ENCODE assay signal across 8 cellular contexts in the genomic region with DNA sequence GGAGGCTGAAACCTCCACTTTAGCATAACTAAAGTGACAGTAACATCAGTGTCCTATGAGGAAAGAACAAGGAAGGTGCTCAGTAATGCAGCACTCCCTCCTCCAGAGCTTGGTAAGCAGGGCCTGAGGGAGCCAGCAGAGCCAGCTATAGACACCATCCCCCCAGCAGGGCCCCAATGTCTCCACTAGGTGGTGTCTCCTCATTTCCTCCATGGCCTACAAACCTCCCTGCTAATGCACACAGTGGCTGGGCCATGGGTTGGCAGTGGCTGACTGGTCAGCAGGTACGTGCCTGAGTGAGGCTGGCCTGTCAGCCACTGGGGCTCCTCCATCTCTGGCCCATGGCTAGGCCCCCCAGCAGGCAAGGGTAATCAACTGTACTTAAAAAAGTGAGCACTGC. TPM values are rescaled to one million over a fixed set of nuclear protein-coding genes. Genes with fewer than 3 reads are reported as not detected.
DNase-seq lines count a peak whose midpoint lies in the region; ATAC-seq and TF ChIP-seq lines count a peak whose summit lies in the region.

No MANE protein-coding gene starts in this region.

- H3K27me3 Mint-ChIP-seq in WTC11 (ENCODE audit: low read depth), result no peaks in the 10 kb centered on the region
- H3K27me3 Mint-ChIP-seq in naive thymus-derived CD4-positive, alpha-beta T cell, result no peaks in the 10 kb centered on the region

- TF ChIP-seq CTCF in WTC11 (IDR thresholded peaks at IDR 0.05), result peak; percentile 53

- ATAC-seq in GM21737 (IDR thresholded peaks at IDR 0.05; ENCODE audit: unreplicated experiment) (peak; percentile 49), WTC11 (peak; percentile 97)
- peak; percentile 81 for ATAC-seq in naive thymus-derived CD4-positive, alpha-beta T cell

- DNase-seq in NOMO-1 (lab: John Stamatoyannopoulos, UW; ENCODE audit: unreplicated experiment in 2 of 2) (peak; percentile 11), NOMO-1 treated with dmso at 0.1 percent for 144 hours (lab: John Stamatoyannopoulos, UW; ENCODE audit: unreplicated experiment) (no peak), WTC11 (ENCODE audit: low spot score) (peak; percentile 77), NCI-H2107 treated with DMSO at 0.1 percent for 48 hours (lab: John Stamatoyannopoulos, UW; ENCODE audit: unreplicated experiment) (no peak)
- peak; percentile 10 for DNase-seq in effector CD4-positive, alpha-beta T cell
- DNase-seq in naive thymus-derived CD4-positive, alpha-beta T cell, result peak in 6 of 9 donors; percentile 13 to 40 (median 27)

- 0 out of 2 replicates have a peak overlapping the region, but pooled peaks have one; percentile 62 for H3K27ac Mint-ChIP-seq in WTC11
- peak overlapping the region in 6 of 9 donors; percentile 32 to 87 (median 68) for H3K27ac Mint-ChIP-seq in naive thymus-derived CD4-positive, alpha-beta T cell

- CTCF ChIA-PET in WTC11 (lab: Charles Lee), result interaction anchor here (0.6 to 2.1 kb wide), 30 partner anchors 9 to 639 kb away, joined by 3 to 15 read pairs (median 4); a partner anchor contains a TSS
- CTCF ChIA-PET in naive thymus-derived CD4-positive, alpha-beta T cell (lab: Charles Lee), result interaction anchor here (0.6 to 1.7 kb wide), 4 partner anchors 13 to 57 kb away, joined by 3 to 14 read pairs (median 4); a partner anchor contains a TSS

- H3K27ac ChIP-seq in naive thymus-derived CD4-positive, alpha-beta T cell (ENCODE audit: low read depth, low read length), result no peak overlapping the region

- peaks cover 7 to 67% (median 11%) of the 10 kb centered on the region in 3 experiments for H3K36me3 ChIP-seq in naive thymus-derived CD4-positive, alpha-beta T cell (ENCODE audit: control insufficient read depth in 2 of 3, insufficient read depth in 3 of 3, low read length in 3 of 3)

- POLR2A ChIA-PET in WTC11 (lab: Charles Lee), result interaction anchor here (0.6 to 2.0 kb wide), 2 partner anchors 13 to 47 kb away, joined by 3 to 6 read pairs; a partner anchor contains a TSS
- POLR2A ChIA-PET in naive thymus-derived CD4-positive, alpha-beta T cell (lab: Charles Lee), result interaction anchor here (1.8 kb wide), 1 partner anchor 14 kb away, joined by 5 read pairs; a partner anchor contains a TSS

- TF ChIP-seq RAD21 in Ishikawa (IDR thresholded peaks at IDR 0.05; ENCODE audit: low read depth), result 0 out of 2 replicates have a peak, but pooled peaks have one; percentile 22

- no peak overlapping the region for H3K4me3 ChIP-seq in naive thymus-derived CD4-positive, alpha-beta T cell (ENCODE audit: low read length)

- no peaks in the 10 kb centered on the region for H3K9me3 Mint-ChIP-seq in WTC11
- peaks cover 0 to 7% (median 0%) of the 10 kb centered on the region in 11 donors for H3K9me3 Mint-ChIP-seq in naive thymus-derived CD4-positive, alpha-beta T cell

- peaks cover 19% of the 10 kb centered on the region for H3K4me1 Mint-ChIP-seq in WTC11
- peaks cover 15 to 40% (median 25%) of the 10 kb centered on the region in 7 donors for H3K4me1 Mint-ChIP-seq in naive thymus-derived CD4-positive, alpha-beta T cell

- intact Hi-C loops in naive thymus-derived CD4-positive, alpha-beta T cell (cut with micrococcal nuclease), result loop anchor here (1.0 to 5.0 kb wide), 4 partner anchors 13 to 124 kb away; a partner anchor contains a TSS

- H3K36me3 Mint-ChIP-seq in WTC11, result peaks cover 59% of the 10 kb centered on the region
- peaks cover 4 to 38% (median 13%) of the 10 kb centered on the region in 5 donors for H3K36me3 Mint-ChIP-seq in naive thymus-derived CD4-positive, alpha-beta T cell

- H3K4me3 Mint-ChIP-seq in WTC11, result no peak overlapping the region
- H3K4me3 Mint-ChIP-seq in naive thymus-derived CD4-positive, alpha-beta T cell, result no peak overlapping the region

- no peaks in the 10 kb centered on the region for H3K27me3 ChIP-seq in naive thymus-derived CD4-positive, alpha-beta T cell (ENCODE audit: control insufficient read depth in 2 of 2, insufficient read depth in 2 of 2, low read length in 2 of 2)

- H3K9me3 ChIP-seq in naive thymus-derived CD4-positive, alpha-beta T cell (ENCODE audit: control insufficient read depth in 2 of 3, low read length in 3 of 3), result no peaks in the 10 kb centered on the region

- no peak for TF ChIP-seq EP300 in Ishikawa (IDR thresholded peaks at IDR 0.05; ENCODE audit: borderline replicate concordance)

- peaks cover 0 to 12% of the 10 kb centered on the region in 2 donors for H3K4me1 ChIP-seq in naive thymus-derived CD4-positive, alpha-beta T cell (ENCODE audit: control insufficient read depth in 2 of 2, insufficient read depth in 2 of 2, low read length in 2 of 2)

TF ChIP-seq in Ishikawa, 13 proteins besides CTCF, POLR2A, EP300 and RAD21:
- TF ChIP-seq CREB1 (IDR thresholded peaks at IDR 0.05; ENCODE audit: low read depth), result no peak
- TF ChIP-seq, protein P1, sequence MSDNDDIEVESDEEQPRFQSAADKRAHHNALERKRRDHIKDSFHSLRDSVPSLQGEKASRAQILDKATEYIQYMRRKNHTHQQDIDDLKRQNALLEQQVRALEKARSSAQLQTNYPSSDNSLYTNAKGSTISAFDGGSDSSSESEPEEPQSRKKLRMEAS (IDR thresholded peaks at IDR 0.05), result no peak

TF ChIP-seq in WTC11, 78 proteins besides CTCF, POLR2A, EP300 and RAD21:
- TF ChIP-seq GRHL2 (CRISPR knock-in tag; IDR thresholded peaks at IDR 0.05; ENCODE audit: insufficient replicate concordance, severe bottlenecking) (no peak), ZNF232 (CRISPR knock-in tag; IDR thresholded peaks at IDR 0.05) (no peak), ZNF416 (CRISPR knock-in tag; IDR thresholded peaks at IDR 0.05) (no peak)

RNA-seq across cellular contexts. Expression of a gene that starts 13.6 kb away (rescaled TPM):
- 69.7 to 72.7 TPM (median 70.1 TPM) in 3 replicates for total RNA-seq in WTC11 (2021)
- 100 to 1,000 TPM in 1 of 5 experiments, 10 to 100 TPM in 4; 57.6 to 104 (median 76.0) TPM for total RNA-seq in naive thymus-derived CD4-positive, alpha-beta T cell
- polyA plus RNA-seq in naive thymus-derived CD4-positive, alpha-beta T cell, result 10 to 100 TPM; 20.2 to 23.9 TPM

RNA-seq across cellular contexts. Expression of a gene that starts 47.4 kb away (rescaled TPM):
- total RNA-seq in WTC11 (2021), result 20.7 to 24.2 TPM (median 21.5 TPM) in 3 replicates
- total RNA-seq in naive thymus-derived CD4-positive, alpha-beta T cell, result 10 to 100 TPM; 20.5 to 54.4 (median 39.6) TPM
- polyA plus RNA-seq in naive thymus-derived CD4-positive, alpha-beta T cell, result 10 to 100 TPM; 21.6 to 30.3 TPM

Comparison
In these comparisons a context has a peak if more than half of its experiments do, and no peak if none do; other contexts are left out.
1. DNase-seq: peak in NOMO-1 (2 of 2), WTC11 (single experiment), effector CD4-positive, alpha-beta T cell (single experiment) and naive thymus-derived CD4-positive, alpha-beta T cell (6 of 9); none in NOMO-1 treated with dmso at 0.1 percent for 144 hours (single experiment) and NCI-H2107 treated with DMSO at 0.1 percent for 48 hours (single experiment).
2. Peak in every context shown above with its lines, with median percentiles within 50 percentile points of each other: ATAC-seq.